ENCODE assay signal across 23 cellular contexts in the genomic region with DNA sequence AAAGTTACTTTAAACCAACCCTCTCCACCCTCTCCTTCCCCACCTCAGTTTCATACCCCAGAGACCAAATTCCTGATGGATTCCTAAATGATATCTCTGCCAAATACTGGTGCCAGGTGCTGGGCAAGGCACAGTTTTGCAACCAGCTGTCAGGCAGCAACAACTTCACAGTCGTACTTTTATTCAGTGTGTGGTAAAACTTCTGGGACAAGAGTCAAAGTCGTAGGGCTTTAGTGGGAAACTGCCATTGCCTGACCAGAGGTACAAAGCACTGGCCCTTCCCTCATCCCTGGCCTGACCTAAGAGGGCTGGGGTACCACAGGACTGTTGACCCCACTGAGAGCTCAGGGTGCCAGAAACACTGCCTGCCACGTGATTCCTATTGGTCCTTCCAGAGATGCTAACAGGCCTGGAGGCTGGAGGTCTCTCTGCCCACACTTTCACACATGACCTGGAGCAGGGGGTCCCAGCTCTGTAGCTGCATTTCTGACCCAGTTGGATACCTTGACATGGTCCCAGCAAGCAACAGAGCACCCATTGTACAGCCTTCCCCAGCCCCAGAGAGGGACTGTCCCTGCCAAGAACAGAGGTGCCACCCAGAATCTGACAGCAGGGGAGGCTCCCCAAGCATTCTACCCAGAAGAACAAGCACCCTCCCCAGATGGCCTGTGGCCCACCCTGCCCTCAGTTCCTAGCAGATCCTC. TPM values are rescaled to one million over a fixed set of nuclear protein-coding genes. Genes with fewer than 3 reads are reported as not detected.
A peak's percentile ranks its signal among the peaks of the same experiment; 100 is the strongest.
DNase-seq lines count a peak whose midpoint lies in the region; ATAC-seq, FAIRE-seq and TF ChIP-seq lines count a peak whose summit lies in the region.
"Had no signal": no experiment of that assay in that cellular context is flagged by ENCODE, and none has a peak within 500 bp of the region (broad histone marks: within the 10 kb centered on the region; RNA-seq: fewer than 3 reads in every experiment).

No MANE protein-coding gene starts in this region.

- H3K4me3 ChIP-seq in liver (ENCODE audit: low read depth in 1 of 3, low read length in 3 of 3) (no peak overlapping the region), HepG2 (replicated peaks in 1 of 3; ENCODE audit: insufficient read depth in 1 of 3, low read depth in 2 of 3, low read length in 3 of 3) (no peak overlapping the region), body of pancreas (no peak overlapping the region), aorta (ENCODE audit: low read length in 2 of 2) (no peak overlapping the region)
- H3K4me3 ChIP-seq in CD8-positive, alpha-beta T cell (ENCODE audit: low read depth, low read length) = no peak overlapping the region
- H3K4me3 ChIP-seq: SJSA1, tibial artery had no signal

- H3K9ac ChIP-seq in liver (ENCODE audit: low read depth in 1 of 2, low read length in 2 of 2) (no peak overlapping the region), HepG2 (ENCODE audit: insufficient read depth, low read depth, low read length) (no peak overlapping the region)

- H3K9me3 Mint-ChIP-seq in CD8-positive, alpha-beta T cell = no peaks in the 10 kb centered on the region
- H3K9me3 Mint-ChIP-seq: activated T-cell treated with anti-CD3 and anti-CD28 coated beads, Interleukin-2, amount 50 U/mL, for 4 hours; central memory CD8-positive, alpha-beta T cell; stimulated activated effector memory CD8-positive, alpha-beta T cell treated with anti-CD3 and anti-CD28 coated beads, Interleukin-12 subunit alpha, Interleukin-12 subunit beta, amount 100 ng/mL, for 72 hours had no signal

- no peak overlapping the region for H3K4me3 Mint-ChIP-seq in CD8-positive, alpha-beta T cell
- H3K4me3 Mint-ChIP-seq: activated T-cell treated with anti-CD3 and anti-CD28 coated beads, Interleukin-2, amount 50 U/mL, for 4 hours; central memory CD8-positive, alpha-beta T cell; stimulated activated effector memory CD8-positive, alpha-beta T cell treated with anti-CD3 and anti-CD28 coated beads, Interleukin-12 subunit alpha, Interleukin-12 subunit beta, amount 100 ng/mL, for 72 hours; T-cell had no signal

- in situ Hi-C loops in HepG2 (cut with HindIII; ENCODE audit: extremely low pct_ligation_motif_present, low pct_unique_long_range_greater_than_20kb) = no loop called here

- H3K27ac ChIP-seq in liver (ENCODE audit: low read depth in 1 of 2, low read length in 2 of 2) (no peak overlapping the region), HepG2 (ENCODE audit: extremely low read length, insufficient read depth, low read length) (no peak overlapping the region), body of pancreas (peak overlapping the region; percentile 30 to 55 (median 38)), aorta (ENCODE audit: low read depth in 1 of 2, low read length in 2 of 2) (peak overlapping the region in 1 of 2 donors; percentile 93)
- H3K27ac ChIP-seq in CD8-positive, alpha-beta T cell (ENCODE audit: low read depth, low read length) = no peak overlapping the region
- H3K27ac ChIP-seq: HL-60, SJSA1, tibial artery had no signal

- CTCF ChIA-PET in HepG2 (lab: Yijun Ruan, JAX; ENCODE audit: low intra/inter-chr PET ratio, low total read pairs) = no interaction called here
- CTCF ChIA-PET in CD8-positive, alpha-beta T cell (lab: Charles Lee) = interaction anchor here (1.4 kb wide), 1 partner anchor 8 kb away, joined by 3 read pairs; no protein-coding TSS in a partner anchor

- no peaks in the 10 kb centered on the region for H3K79me2 ChIP-seq in HepG2 (ENCODE audit: insufficient read depth, low read length)

- peaks cover 24% of the 10 kb centered on the region for H3K4me1 Mint-ChIP-seq in CD8-positive, alpha-beta T cell (ENCODE audit: low read depth)

- H3K27me3 Mint-ChIP-seq in CD8-positive, alpha-beta T cell (ENCODE audit: low read depth) = no peaks in the 10 kb centered on the region
- H3K27me3 Mint-ChIP-seq: central memory CD8-positive, alpha-beta T cell; T-cell had no signal

- intact Hi-C loops in HepG2 (cut with micrococcal nuclease; ENCODE audit: unreplicated experiment) (no loop called here), body of pancreas (cut with DNase I) (no loop called here), aorta (cut with DNase I) (loop anchor here in 1 of 2 donors (1.0 to 5.0 kb wide), 2 partner anchors 36 to 56 kb away; no protein-coding TSS in a partner anchor), head of caudate nucleus (cut with DNase I) (no loop called here)
- intact Hi-C loops in CD8-positive, alpha-beta T cell (cut with DNase I, micrococcal nuclease) = no loop called here

- H3K27ac Mint-ChIP-seq in CD8-positive, alpha-beta T cell = no peak overlapping the region
- H3K27ac Mint-ChIP-seq: stimulated activated effector memory CD8-positive, alpha-beta T cell treated with anti-CD3 and anti-CD28 coated beads, Interleukin-12 subunit alpha, Interleukin-12 subunit beta, amount 100 ng/mL, for 72 hours; T-cell had no signal

- FAIRE-seq in HepG2 (lab: Jason Lieb, UNC) = no peak
- FAIRE-seq: kidney had no signal

- H3K36me3 ChIP-seq in liver (ENCODE audit: control insufficient read depth in 4 of 4, insufficient read depth in 3 of 4, low read depth in 1 of 4, low read length in 3 of 4) (no peaks in the 10 kb centered on the region), HepG2 (replicated peaks in 1 of 2; ENCODE audit: control insufficient read depth in 1 of 2, insufficient read depth in 2 of 2, low read length in 2 of 2) (no peaks in the 10 kb centered on the region), body of pancreas (replicated peaks in 1 of 2; ENCODE audit: insufficient read depth in 1 of 2, low read depth in 2 of 2) (no peaks in the 10 kb centered on the region), aorta (ENCODE audit: control insufficient read depth in 1 of 2, insufficient read depth in 2 of 2, low read length in 1 of 2) (no peaks in the 10 kb centered on the region)
- H3K36me3 ChIP-seq in CD8-positive, alpha-beta T cell (ENCODE audit: insufficient read depth, low read length) = no peaks in the 10 kb centered on the region
- H3K36me3 ChIP-seq: SJSA1, tibial artery had no signal

- BruUV-seq in HepG2 (replicated peaks; lab: Mats Ljungman, UMichigan) = no TSS peak

- TF ChIP-seq POLR2A in HepG2 (IDR thresholded peaks at IDR 0.05; ENCODE audit: insufficient read depth in 1 of 2, low read depth in 2 of 2, low read length in 2 of 2) (no peak), body of pancreas (IDR thresholded peaks at IDR 0.05) (no peak)

- H3K4me1 ChIP-seq in liver (ENCODE audit: control insufficient read depth in 4 of 4, insufficient read depth in 4 of 4, low read length in 3 of 4) (peaks cover 0 to 10% (median 6%) of the 10 kb centered on the region in 4 donors), HepG2 (ENCODE audit: insufficient read depth, low read length) (peaks cover 6% of the 10 kb centered on the region; the same call in 1 of the 2 replicates), body of pancreas (peaks cover 7% of the 10 kb centered on the region), aorta (ENCODE audit: control insufficient read depth in 1 of 2, insufficient read depth in 2 of 2, low read length in 2 of 2) (no peaks in the 10 kb centered on the region)
- H3K4me1 ChIP-seq in CD8-positive, alpha-beta T cell (ENCODE audit: insufficient read depth, low read length) = peaks cover 27% of the 10 kb centered on the region

- H3K4me2 ChIP-seq in HepG2 (ENCODE audit: low read depth, low read length) = no peak overlapping the region

- H3K27me3 ChIP-seq in liver (ENCODE audit: control insufficient read depth in 4 of 4, insufficient read depth in 4 of 4, low read length in 3 of 4) (no peaks in the 10 kb centered on the region), HepG2 (ENCODE audit: control insufficient read depth in 1 of 2, insufficient read depth in 2 of 2, low read length in 2 of 2) (no peaks in the 10 kb centered on the region), body of pancreas (no peaks in the 10 kb centered on the region), aorta (ENCODE audit: control insufficient read depth in 1 of 2, insufficient read depth in 2 of 2, low read length in 1 of 2) (no peaks in the 10 kb centered on the region)
- no peaks in the 10 kb centered on the region for H3K27me3 ChIP-seq in CD8-positive, alpha-beta T cell (ENCODE audit: insufficient read depth, low read length)
- H3K27me3 ChIP-seq: SJSA1, tibial artery had no signal

- TF ChIP-seq EP300 in HepG2 (IDR thresholded peaks at IDR 0.05; ENCODE audit: low read depth in 2 of 2, low read length in 2 of 2) (no peak), HepG2 (CRISPR knock-in tag; IDR thresholded peaks at IDR 0.05; ENCODE audit: borderline replicate concordance) (no peak)

- POLR2A ChIA-PET in HepG2 (lab: Yijun Ruan, JAX) = interaction anchor here (1.3 kb wide), 1 partner anchor 15 kb away, joined by 6 read pairs; no protein-coding TSS in a partner anchor
- POLR2A ChIA-PET in CD8-positive, alpha-beta T cell (lab: Charles Lee) = no interaction called here

- whole genome bisulfite sequencing in liver = 44% methylated on average over 3 of the region's 3 CpGs
- 97% methylated on average over 3 of the region's 3 CpGs for WGBS in HepG2 (ENCODE audit: low lambda C conversion rate)
- WGBS in body of pancreas, 2 donors = 45 to 79% methylated on average over 2 to 3 of the region's 3 CpGs
- WGBS in aorta, 2 donors = 6 to 20% methylated on average over 3 of the region's 3 CpGs

- ATAC-seq in HepG2 (no peak), body of pancreas (peak; percentile 28), aorta (ENCODE audit: low FRiP score) (peak; percentile 53)
- ATAC-seq in CD8-positive, alpha-beta T cell = no peak
- ATAC-seq: activated T-cell treated with anti-CD3 and anti-CD28 coated beads, Interleukin-2, amount 50 U/mL, for 4 hours; Panc1; stimulated activated effector memory CD8-positive, alpha-beta T cell treated with anti-CD3 and anti-CD28 coated beads, Interleukin-12 subunit alpha, Interleukin-12 subunit beta, amount 100 ng/mL, for 72 hours; T-cell had no signal

- DNase-seq in HepG2 (ENCODE audit: low spot score) = no peak
- DNase-seq in body of pancreas = no peak
- peak; percentile 82 for DNase-seq in mesenteric fat pad (ENCODE audit: low spot score)
- DNase-seq in aorta = no peak
- no peak for DNase-seq in superior temporal gyrus (ENCODE audit: extremely low spot score)
- no peak for DNase-seq in head of caudate nucleus
- DNase-seq in CD8-positive, alpha-beta T cell = no peak
- DNase-seq: activated CD4-positive, alpha-beta T cell treated with anti-CD3 and anti-CD28 coated beads for 1 hour; activated naive CD4-positive, alpha-beta T cell treated with Interleukin-2 at 50 U/mL for 16 hours; activated T-cell treated with anti-CD3 and anti-CD28 coated beads, Interleukin-2, amount 50 U/mL, for 4 hours; DMS153; kidney; NCI-H2107; T-cell; tibial artery had no signal

- TF ChIP-seq CTCF in liver (IDR thresholded peaks at IDR 0.05; ENCODE audit: low read depth, low read length, missing input control) (no peak), HepG2 (CRISPR knock-in tag; IDR thresholded peaks at IDR 0.05) (no peak), body of pancreas (IDR thresholded peaks at IDR 0.05) (no peak)
- no peak for TF ChIP-seq CTCF in CD8-positive, alpha-beta T cell (IDR thresholded peaks at IDR 0.05)

- H3K36me3 Mint-ChIP-seq in CD8-positive, alpha-beta T cell = no peaks in the 10 kb centered on the region
- H3K36me3 Mint-ChIP-seq: stimulated activated effector memory CD8-positive, alpha-beta T cell treated with anti-CD3 and anti-CD28 coated beads, Interleukin-12 subunit alpha, Interleukin-12 subunit beta, amount 100 ng/mL, for 72 hours; T-cell had no signal

- no peaks in the 10 kb centered on the region for H4K20me1 ChIP-seq in HepG2 (ENCODE audit: insufficient read depth, low read length)

- no peaks in the 10 kb centered on the region for H3K9me3 ChIP-seq in liver (ENCODE audit: control insufficient read depth in 4 of 4, low read length in 3 of 4)
- H3K9me3 ChIP-seq in HepG2 (ENCODE audit: low read length) = peaks cover 6% of the 10 kb centered on the region; the same call in 1 of the 2 replicates
- H3K9me3 ChIP-seq in body of pancreas = peaks cover 0 to 4% (median 0%) of the 10 kb centered on the region in 3 donors
- no peaks in the 10 kb centered on the region for H3K9me3 ChIP-seq in aorta (ENCODE audit: control insufficient read depth, low read length)
- peaks cover 5% of the 10 kb centered on the region for H3K9me3 ChIP-seq in CD8-positive, alpha-beta T cell (ENCODE audit: low read length)
- H3K9me3 ChIP-seq: tibial artery had no signal

- TF ChIP-seq RAD21 in liver (IDR thresholded peaks at IDR 0.05) (peak in 1 of 2 donors; percentile 50), HepG2 (CRISPR knock-in tag; IDR thresholded peaks at IDR 0.05) (no peak)

- H2AFZ ChIP-seq in HepG2 (ENCODE audit: low read length) = no peak overlapping the region

RNA-seq across cellular contexts. Expression of gene LIPC, which starts 59.9 kb away (rescaled TPM):
- total RNA-seq in liver = 100 to 1,000 TPM; 136 to 268 TPM
- 100 to 1,000 TPM in 1 of 2 donors, 10 to 100 TPM in 1; 60.1 to 126 TPM for polyA plus RNA-seq in liver
- 15.0 and 26.0 TPM in 2 replicates for total RNA-seq in HepG2 (2016; rRNA removed; fragmentation: Illumina TruSeq; extraction: Trizol)
- total RNA-seq in HepG2 (2016; cell fraction: cytosol; rRNA removed; fragmentation: Illumina TruSeq; extraction: Trizol; ENCODE audit: low read depth) = 3.6 and 5.6 TPM in 2 replicates
- total RNA-seq in HepG2 (2016; cell fraction: insoluble cytoplasmic fraction; rRNA removed; fragmentation: Illumina TruSeq; extraction: Trizol) = 14.4 and 27.2 TPM in 2 replicates
- 9.5 and 11.4 TPM in 2 replicates for total RNA-seq in HepG2 (2016; cell fraction: membrane; rRNA removed; fragmentation: Illumina TruSeq; extraction: Trizol)
- 31.9 and 35.6 TPM in 2 replicates for total RNA-seq in HepG2 (2016; cell fraction: nucleus; rRNA removed; fragmentation: Illumina TruSeq; extraction: Trizol)
- 38.0 and 46.9 TPM in 2 replicates for polyA plus RNA-seq in HepG2 (2011; rRNA removed)
- 32.6 and 40.5 TPM in 2 replicates for polyA plus RNA-seq in HepG2 (2011; cell fraction: cytosol; rRNA removed)
- polyA plus RNA-seq in HepG2 (2011; cell fraction: nucleus; rRNA removed) = 25.6 and 27.7 TPM in 2 replicates
- 28.9 and 34.2 TPM in 2 replicates for polyA plus RNA-seq in HepG2 (2012)
- polyA plus RNA-seq in HepG2 (2016; cell fraction: cytosol; fragmentation: Illumina TruSeq; extraction: Trizol; ENCODE audit: low read depth) = 9.2 and 9.9 TPM in 2 replicates
- polyA plus RNA-seq in HepG2 (2016; cell fraction: insoluble cytoplasmic fraction; fragmentation: Illumina TruSeq; extraction: Trizol; ENCODE audit: low read depth) = 20.8 and 21.9 TPM in 2 replicates
- polyA plus RNA-seq in HepG2 (2016; cell fraction: membrane; fragmentation: Illumina TruSeq; extraction: Trizol; ENCODE audit: low read depth) = 13.3 and 17.3 TPM in 2 replicates
- 46.6 and 49.7 TPM in 2 replicates for polyA plus RNA-seq in HepG2 (2016; cell fraction: nucleus; fragmentation: Illumina TruSeq; extraction: Trizol; ENCODE audit: insufficient read depth, low read depth)
- 66.7 TPM in 1 of 2 replicates, not detected in the other for polyA minus RNA-seq in HepG2 (2011; rRNA and poly(A)+ RNA removed; ENCODE audit: low replicate concordance)
- polyA minus RNA-seq in HepG2 (2011; cell fraction: cytosol; rRNA and poly(A)+ RNA removed) = 17.8 and 19.8 TPM in 2 replicates
- 21.2 and 25.1 TPM in 2 replicates for polyA minus RNA-seq in HepG2 (2011; cell fraction: nucleus; rRNA and poly(A)+ RNA removed)
- total RNA-seq in body of pancreas = 1 to 10 TPM; 1.6 to 2.3 TPM
- not detected for total RNA-seq in mesenteric fat pad
- total RNA-seq in aorta = under 1 TPM; 0.52 to 0.93 TPM
- polyA plus RNA-seq in aorta = under 1 TPM in 1 of 2 donors, not detected in 1; 0.38 TPM
- total RNA-seq in CD8-positive, alpha-beta T cell = 1 to 10 TPM in 1 of 2 experiments, under 1 TPM in 1; 0.86 to 1.5 TPM
- total RNA-seq: G401, NCI-H460 had no signal

Comparison
In these comparisons a context has a peak if more than half of its experiments do, and no peak if none do; other contexts are left out.
1. H3K27ac ChIP-seq: peak in body of pancreas (4 of 4); none in liver (0 of 2), HepG2 (single experiment) and CD8-positive, alpha-beta T cell (single experiment).
2. ATAC-seq: peak in body of pancreas (single experiment) and aorta (single experiment); none in HepG2 (single experiment) and CD8-positive, alpha-beta T cell (single experiment).